In genomic region chr15:85607141-85607806, GRCh38 we compare ENCODE assay signal across 12 cellular contexts.
DNase-seq lines count a peak whose midpoint lies in the region; ATAC-seq and TF ChIP-seq lines count a peak whose summit lies in the region.
"Had no signal": no experiment of that assay in that cellular context is flagged by ENCODE, and none has a peak within 500 bp of the region (broad histone marks: within the 10 kb centered on the region; RNA-seq: fewer than 3 reads in every experiment).

No MANE protein-coding gene starts in this region.

- peaks cover 9% of the 10 kb centered on the region for H3K4me1 ChIP-seq in IMR-90 (ENCODE audit: control insufficient read depth, insufficient read depth, low read length)
- H3K4me1 ChIP-seq in mammary epithelial cell (ENCODE audit: insufficient read depth, low read length): peaks cover 36% of the 10 kb centered on the region
- H3K4me1 ChIP-seq in naive thymus-derived CD4-positive, alpha-beta T cell (ENCODE audit: control insufficient read depth in 2 of 2, insufficient read depth in 2 of 2, low read length in 2 of 2): peaks cover 0 to 11% of the 10 kb centered on the region in 2 donors
- no peaks in the 10 kb centered on the region for H3K4me1 ChIP-seq in ovary (ENCODE audit: insufficient read depth)

- H2AK5ac ChIP-seq in IMR-90 (ENCODE audit: low read depth, low read length): no peak overlapping the region

- TF ChIP-seq POLR2A in IMR-90 (IDR thresholded peaks at IDR 0.05; ENCODE audit: low read depth, low read length) (no peak), ovary (IDR thresholded peaks at IDR 0.05) (no peak)

- no peak overlapping the region; a peak in 2 of 4 replicates for H4K8ac ChIP-seq in IMR-90 (ENCODE audit: low read depth in 2 of 2, low read length in 2 of 2)

- H3K9me3 ChIP-seq in IMR-90 (ENCODE audit: control insufficient read depth, insufficient read depth, low read length) (no peaks in the 10 kb centered on the region), mammary epithelial cell (replicated peaks; ENCODE audit: insufficient read depth, low read length) (no peaks in the 10 kb centered on the region), ovary (no peaks in the 10 kb centered on the region)
- no peaks in the 10 kb centered on the region for H3K9me3 ChIP-seq in naive thymus-derived CD4-positive, alpha-beta T cell (ENCODE audit: control insufficient read depth in 2 of 3, low read length in 3 of 3)

- peaks cover 4% of the 10 kb centered on the region for H3K9me1 ChIP-seq in IMR-90 (ENCODE audit: insufficient read depth, low read length)

- no peak overlapping the region for H3K4me3 ChIP-seq in IMR-90 (ENCODE audit: insufficient read depth, low read depth, low read length)
- no peak overlapping the region for H3K4me3 ChIP-seq in mammary epithelial cell (replicated peaks in 1 of 3; ENCODE audit: insufficient read depth in 1 of 3, low read depth in 2 of 3, low read length in 3 of 3)
- H3K4me3 ChIP-seq in naive thymus-derived CD4-positive, alpha-beta T cell (ENCODE audit: low read length): no peak overlapping the region
- no peak overlapping the region for H3K4me3 ChIP-seq in ovary

- intact Hi-C loops in IMR-90 (cut with micrococcal nuclease) (no loop called here), mammary epithelial cell (cut with micrococcal nuclease) (no loop called here), ovary (cut with DNase I) (no loop called here)
- intact Hi-C loops in naive thymus-derived CD4-positive, alpha-beta T cell (cut with micrococcal nuclease): no loop called here

- TF ChIP-seq CTCF in IMR-90 (conservative IDR thresholded peaks at IDR 0.05; ENCODE audit: low read depth, low read length) (no peak), mammary epithelial cell (conservative IDR thresholded peaks at IDR 0.05 in 1 of 2, IDR thresholded peaks at IDR 0.05 in 1 of 2; ENCODE audit: extremely low read depth in 1 of 2, insufficient read depth in 1 of 2, low read depth in 1 of 2, low read length in 2 of 2) (no peak), ovary (IDR thresholded peaks at IDR 0.05) (no peak)

- in situ Hi-C loops in IMR-90 (cut with MboI; ENCODE audit: low sequenced_read_pairs): no loop called here
- in situ Hi-C loops in mammary epithelial cell (cut with MboI; ENCODE audit: low sequenced_read_pairs in 2 of 2): no loop called here

- H3K27me3 Mint-ChIP-seq in naive thymus-derived CD4-positive, alpha-beta T cell: no peaks in the 10 kb centered on the region

- no peak overlapping the region for H4K91ac ChIP-seq in IMR-90 (ENCODE audit: insufficient read depth, low read depth, low read length)

- CTCF ChIA-PET in IMR-90 (lab: Yijun Ruan, JAX) (interaction anchor here (0.6 to 1.2 kb wide), 4 partner anchors 16 to 563 kb away, joined by 3 to 4 read pairs (median 4); no protein-coding TSS in a partner anchor), mammary epithelial cell (lab: Charles Lee; ENCODE audit: low non-redundant PET) (no interaction called here)
- CTCF ChIA-PET in naive thymus-derived CD4-positive, alpha-beta T cell (lab: Charles Lee): interaction anchor here (0.9 kb wide), 1 partner anchor 26 kb away, joined by 4 read pairs; no protein-coding TSS in a partner anchor

- H3K79me1 ChIP-seq in IMR-90 (ENCODE audit: low read depth in 1 of 2, low read length in 2 of 2): peaks cover 30 to 36% of the 10 kb centered on the region in 2 experiments

- peak; percentile 71 for ATAC-seq in IMR-90 (ENCODE audit: low read depth)
- ATAC-seq in naive thymus-derived CD4-positive, alpha-beta T cell: peak; percentile 37
- no peak for ATAC-seq in GM18873 (IDR thresholded peaks at IDR 0.05; ENCODE audit: low FRiP score, unreplicated experiment)

- H3K23ac ChIP-seq in IMR-90 (ENCODE audit: low read depth, low read length): no peak overlapping the region; the same call in 1 of the 2 replicates

- 0 out of 2 replicates have a peak overlapping the region, but pooled peaks have one; percentile 6 for H2BK120ac ChIP-seq in IMR-90 (ENCODE audit: low read depth, low read length)

- no peaks in the 10 kb centered on the region; the same call in 1 of the 2 replicates for H4K20me1 ChIP-seq in IMR-90 (ENCODE audit: insufficient read depth, low read length)
- no peaks in the 10 kb centered on the region for H4K20me1 ChIP-seq in mammary epithelial cell (ENCODE audit: insufficient read depth, low read length)

- peak overlapping the region; percentile 76 for H2BK5ac ChIP-seq in IMR-90 (ENCODE audit: low read depth, low read length, poor library complexity, severe bottlenecking)

- WGBS in IMR-90 (ENCODE audit: extremely low coverage in 2 of 2, insufficient read length in 1 of 2), 2 experiments: no CpG with 5 or more reads among the region's 2 CpGs
- WGBS in mammary epithelial cell (ENCODE audit: low coverage, missing lambda C conversion rate): 21% methylated on average over 2 of the region's 2 CpGs
- WGBS in ovary, 3 donors: 41 to 55% (median 42%) methylated on average over 2 of the region's 2 CpGs

- no peak overlapping the region; the same call in 1 of the 2 replicates for H3K18ac ChIP-seq in IMR-90 (ENCODE audit: low read depth, low read length)

- H2BK20ac ChIP-seq in IMR-90 (ENCODE audit: low read depth, low read length): no peak overlapping the region

- H2BK15ac ChIP-seq in IMR-90 (ENCODE audit: low read depth, low read length): no peak overlapping the region

- POLR2A ChIA-PET in IMR-90 (lab: Charles Lee; ENCODE audit: unreplicated experiment): interaction anchor here (0.6 kb wide), 1 partner anchor 925 kb away, joined by 3 read pairs; no protein-coding TSS in a partner anchor
- POLR2A ChIA-PET in naive thymus-derived CD4-positive, alpha-beta T cell (lab: Charles Lee): interaction anchor here (0.7 kb wide), 1 partner anchor 10 kb away, joined by 3 read pairs; no protein-coding TSS in a partner anchor

- no peak overlapping the region for H3K14ac ChIP-seq in IMR-90 (replicated peaks; ENCODE audit: low read depth, low read length)

- H3K79me2 ChIP-seq in mammary epithelial cell (ENCODE audit: insufficient read depth, low read length): peaks cover 29% of the 10 kb centered on the region

- peak overlapping the region in 1 of 10 donors; percentile 42 for H3K4me3 Mint-ChIP-seq in naive thymus-derived CD4-positive, alpha-beta T cell

- no peaks in the 10 kb centered on the region for H3K27me3 ChIP-seq in IMR-90 (ENCODE audit: control insufficient read depth, insufficient read depth, low read length)
- H3K27me3 ChIP-seq in mammary epithelial cell (ENCODE audit: insufficient read depth, low read length): no peaks in the 10 kb centered on the region
- H3K27me3 ChIP-seq in naive thymus-derived CD4-positive, alpha-beta T cell (ENCODE audit: control insufficient read depth in 2 of 2, insufficient read depth in 2 of 2, low read length in 2 of 2): no peaks in the 10 kb centered on the region
- H3K27me3 ChIP-seq in ovary: no peaks in the 10 kb centered on the region

- TF ChIP-seq EP300 in ovary (IDR thresholded peaks at IDR 0.05): no peak

- H3K4me1 Mint-ChIP-seq in naive thymus-derived CD4-positive, alpha-beta T cell: peaks cover 11 to 33% (median 16%) of the 10 kb centered on the region in 7 donors

- H3K36me3 Mint-ChIP-seq in naive thymus-derived CD4-positive, alpha-beta T cell: peaks cover 11 to 43% (median 24%) of the 10 kb centered on the region in 5 donors

- H3K9ac ChIP-seq in IMR-90 (ENCODE audit: low read depth, low read length) (no peak overlapping the region; the same call in 1 of the 2 replicates), mammary epithelial cell (ENCODE audit: insufficient read depth, low read length) (no peak overlapping the region)

- no peak for TF ChIP-seq RAD21 in IMR-90 (IDR thresholded peaks at IDR 0.05; ENCODE audit: low read length)

- H3K56ac ChIP-seq in IMR-90 (ENCODE audit: extremely low read depth, insufficient read depth, low read length): no peak overlapping the region

- no peak overlapping the region for H2AK9ac ChIP-seq in IMR-90 (replicated peaks; ENCODE audit: low read depth, low read length, poor library complexity)

- H3K27ac Mint-ChIP-seq in naive thymus-derived CD4-positive, alpha-beta T cell: peak overlapping the region in 3 of 9 donors; percentile 43 to 83 (median 72)

- H2AFZ ChIP-seq in IMR-90 (replicated peaks; ENCODE audit: low read length, poor library complexity) (no peak overlapping the region), mammary epithelial cell (ENCODE audit: low read depth, low read length) (no peak overlapping the region)

- H3K9me3 Mint-ChIP-seq in naive thymus-derived CD4-positive, alpha-beta T cell: no peaks in the 10 kb centered on the region

- H3K27ac ChIP-seq in IMR-90 (ENCODE audit: insufficient read depth, low read length) (no peak overlapping the region; the same call in 1 of the 2 replicates), mammary epithelial cell (ENCODE audit: insufficient read depth, low read depth, low read length) (peak overlapping the region; percentile 71), ovary (no peak overlapping the region)
- H3K27ac ChIP-seq in naive thymus-derived CD4-positive, alpha-beta T cell (ENCODE audit: low read depth, low read length): no peak overlapping the region

- H3K36me3 ChIP-seq in IMR-90 (ENCODE audit: control insufficient read depth, insufficient read depth, low read length): no peaks in the 10 kb centered on the region
- peaks cover 6% of the 10 kb centered on the region for H3K36me3 ChIP-seq in mammary epithelial cell (ENCODE audit: insufficient read depth, low read length)
- H3K36me3 ChIP-seq in naive thymus-derived CD4-positive, alpha-beta T cell (ENCODE audit: control insufficient read depth in 2 of 3, insufficient read depth in 3 of 3, low read length in 3 of 3): peaks cover 4 to 18% (median 5%) of the 10 kb centered on the region in 3 experiments
- H3K36me3 ChIP-seq in ovary: no peaks in the 10 kb centered on the region

- peak overlapping the region; percentile 57 for H3K4me2 ChIP-seq in IMR-90 (ENCODE audit: low read depth, low read length)
- H3K4me2 ChIP-seq in mammary epithelial cell (ENCODE audit: insufficient read depth, low read depth, low read length): peak overlapping the region; percentile 59

- BruUV-seq in IMR-90 (replicated peaks; lab: Mats Ljungman, UMichigan) (no TSS peak), mammary epithelial cell (replicated peaks; lab: Mats Ljungman, UMichigan) (no TSS peak)

- DNase-seq in A172 (ENCODE audit: low spot score) (peak; percentile 46), IMR-90 (peak; percentile 68), mammary epithelial cell (peak; percentile 25), ovary (no peak), GM19240 (ENCODE audit: insufficient read length, low spot score) (no peak)
- DNase-seq in naive thymus-derived CD4-positive, alpha-beta T cell: no peak
- DNase-seq in stimulated activated naive CD4-positive, alpha-beta T cell (lab: John Stamatoyannopoulos, UW): no peak
- DNase-seq: activated naive CD4-positive, alpha-beta T cell treated with Interleukin-2 at 50 U/mL for 16 hours; C1 segment of cervical spinal cord; H7; NCI-H510A treated with DMSO at 0.1 percent for 48 hours had no signal

- H4K5ac ChIP-seq in IMR-90 (ENCODE audit: low read depth, low read length): no peak overlapping the region

- dilution Hi-C loops in IMR-90 (cut with HindIII; ENCODE audit: low sequenced_read_pairs, unreplicated experiment) (no loop called here), mammary epithelial cell (cut with HindIII; ENCODE audit: low sequenced_read_pairs) (no loop called here)

- no peak overlapping the region for H3K4ac ChIP-seq in IMR-90 (ENCODE audit: low read depth, low read length)

Comparison
In these comparisons a context has a peak if more than half of its experiments do, and no peak if none do; other contexts are left out.
1. DNase-seq: peak in A172 (single experiment), IMR-90 (single experiment) and mammary epithelial cell (single experiment); none in naive thymus-derived CD4-positive, alpha-beta T cell (0 of 9), stimulated activated naive CD4-positive, alpha-beta T cell (0 of 6), ovary (0 of 5) and GM19240 (single experiment).